Comparison of ENCODE assay signal across 20 cellular contexts in genomic region chr5:78419396-78419795, GRCh38. TPM values are rescaled to one million over a fixed set of nuclear protein-coding genes. Genes with fewer than 3 reads are reported as not detected.
DNase-seq lines count a peak whose midpoint lies in the region; ATAC-seq and TF ChIP-seq lines count a peak whose summit lies in the region.
"Had no signal": no experiment of that assay in that cellular context is flagged by ENCODE, and none has a peak within 500 bp of the region (broad histone marks: within the 10 kb centered on the region; RNA-seq: fewer than 3 reads in every experiment).

No MANE protein-coding gene starts in this region.

- no peak overlapping the region for H3K27ac Mint-ChIP-seq in activated T-cell treated with anti-CD3 and anti-CD28 coated beads, Interleukin-2, amount 50 U/mL, for 24 hours
- H3K27ac Mint-ChIP-seq: HFFc6, T-helper 17 cell had no signal

- H3K36me3 Mint-ChIP-seq in activated T-cell treated with anti-CD3 and anti-CD28 coated beads, Interleukin-2, amount 50 U/mL, for 24 hours (ENCODE audit: low read depth) = peaks cover 70% of the 10 kb centered on the region

- H3K4me3 ChIP-seq in fibroblast of villous mesenchyme (ENCODE audit: low read depth, low read length) (no peak overlapping the region), trophoblast cell (ENCODE audit: low read depth, low read length) (no peak overlapping the region)
- H3K4me3 ChIP-seq: MG63, PC-9, SJCRH30 had no signal

- DNase-seq in GM13976 (ENCODE audit: low spot score) (peak; percentile 27), fibroblast of villous mesenchyme (ENCODE audit: low read depth) (peak; percentile 9), trophoblast cell (no peak)
- DNase-seq in activated effector memory CD4-positive, alpha-beta T cell treated with Interleukin-2 at 50 U/mL for 16 hours = no peak
- no peak for DNase-seq in stimulated activated naive CD4-positive, alpha-beta T cell treated with Interleukin-2 at 50 U/mL for 16 hours (lab: John Stamatoyannopoulos, UW)
- no peak for DNase-seq in activated T-cell treated with anti-CD3 and anti-CD28 coated beads, Interleukin-2, amount 50 U/mL, for 24 hours
- DNase-seq: COR-L47, EL, HFFc6, MG63, NCI-H1092, NCI-H2081 treated with DMSO at 0.1 percent for 48 hours, NCI-H510A, NCI-H82, PC-9, SJCRH30, T-helper 17 cell had no signal

- no peak overlapping the region for H4K12ac ChIP-seq in trophoblast cell (ENCODE audit: low read depth, low read length)

- H3K27me3 Mint-ChIP-seq in activated T-cell treated with anti-CD3 and anti-CD28 coated beads, Interleukin-2, amount 50 U/mL, for 24 hours = no peaks in the 10 kb centered on the region
- H3K27me3 Mint-ChIP-seq: T-helper 17 cell had no signal

- no peaks in the 10 kb centered on the region for H3K79me2 ChIP-seq in trophoblast cell (ENCODE audit: control insufficient read depth, insufficient read depth, low read length, poor library complexity)

- no peak overlapping the region for H3K9ac ChIP-seq in trophoblast cell (ENCODE audit: low read length)

- H2BK5ac ChIP-seq in trophoblast cell (ENCODE audit: low read depth, low read length, poor library complexity) = no peak overlapping the region

- no peak overlapping the region for H3K4me2 ChIP-seq in trophoblast cell (ENCODE audit: low read length)
- H3K4me2 ChIP-seq: PC-9 had no signal

- H3K9me3 Mint-ChIP-seq in activated T-cell treated with anti-CD3 and anti-CD28 coated beads, Interleukin-2, amount 50 U/mL, for 24 hours = no peaks in the 10 kb centered on the region
- H3K9me3 Mint-ChIP-seq: HFFc6 had no signal

- H3K23ac ChIP-seq in trophoblast cell (ENCODE audit: low read length) = no peak overlapping the region

- no peaks in the 10 kb centered on the region for H3K27me3 ChIP-seq in trophoblast cell (ENCODE audit: insufficient read depth, low read length)
- H3K27me3 ChIP-seq: MG63, SJCRH30 had no signal

- TF ChIP-seq CTCF in GM13976 (IDR thresholded peaks at IDR 0.05; ENCODE audit: borderline replicate concordance, control extremely low read depth, extremely low read depth, insufficient read depth, missing control alignments) = no peak
- no peak for TF ChIP-seq CTCF in fibroblast of villous mesenchyme (IDR thresholded peaks at IDR 0.05; ENCODE audit: insufficient read depth, low read depth, low read length)

- no peak overlapping the region for H2BK12ac ChIP-seq in trophoblast cell (ENCODE audit: low read length)

- no peak overlapping the region for H2AFZ ChIP-seq in trophoblast cell (ENCODE audit: insufficient read depth, low read length, poor library complexity)
- H2AFZ ChIP-seq: PC-9 had no signal

- no peak overlapping the region for H3K4me3 Mint-ChIP-seq in activated T-cell treated with anti-CD3 and anti-CD28 coated beads, Interleukin-2, amount 50 U/mL, for 24 hours
- H3K4me3 Mint-ChIP-seq: HFFc6, T-helper 17 cell had no signal

- H3K79me1 ChIP-seq in trophoblast cell (ENCODE audit: low read length) = no peaks in the 10 kb centered on the region

- ATAC-seq in GM19372 (IDR thresholded peaks at IDR 0.05; ENCODE audit: low read depth, unreplicated experiment) (peak; percentile 88), HG03108 (IDR thresholded peaks at IDR 0.05; ENCODE audit: unreplicated experiment) (peak; percentile 59)
- ATAC-seq: T-helper 17 cell had no signal

- H2AK5ac ChIP-seq in trophoblast cell (ENCODE audit: low read length) = no peak overlapping the region

- in situ Hi-C loops in GM13976 (cut with MboI; ENCODE audit: low sequenced_read_pairs, unreplicated experiment) = no loop called here

- no peak overlapping the region for H2BK120ac ChIP-seq in trophoblast cell (ENCODE audit: insufficient read depth, low read length, poor library complexity)

- H3K18ac ChIP-seq in trophoblast cell (ENCODE audit: low read length) = no peak overlapping the region

- no peaks in the 10 kb centered on the region for H3K4me1 ChIP-seq in trophoblast cell (ENCODE audit: control insufficient read depth in 1 of 2, insufficient read depth in 2 of 2, low read length in 2 of 2)
- H3K4me1 ChIP-seq: SJCRH30 had no signal

- no peak overlapping the region for H4K91ac ChIP-seq in trophoblast cell (ENCODE audit: low read depth, low read length)

- H3K14ac ChIP-seq in trophoblast cell (ENCODE audit: low read length) = no peak overlapping the region

- H3K4ac ChIP-seq in trophoblast cell (ENCODE audit: low read depth, low read length) = no peak overlapping the region

- H3K36me3 ChIP-seq in trophoblast cell (ENCODE audit: control insufficient read depth in 1 of 2, insufficient read depth in 2 of 2, low read length in 2 of 2) = no peaks in the 10 kb centered on the region
- H3K36me3 ChIP-seq: MG63 had no signal

- H3K27ac ChIP-seq in trophoblast cell (ENCODE audit: low read depth, low read length) = no peak overlapping the region
- H3K27ac ChIP-seq: C4-2B, PC-9, SJCRH30 had no signal

- H3K4me1 Mint-ChIP-seq in activated T-cell treated with anti-CD3 and anti-CD28 coated beads, Interleukin-2, amount 50 U/mL, for 24 hours (ENCODE audit: low read depth) = peaks cover 4% of the 10 kb centered on the region

- H3K9me3 ChIP-seq in trophoblast cell (ENCODE audit: insufficient read depth, low read depth, low read length) = no peaks in the 10 kb centered on the region
- H3K9me3 ChIP-seq: MG63, SJCRH30 had no signal

- no peak overlapping the region for H4K8ac ChIP-seq in trophoblast cell (ENCODE audit: low read depth, low read length)

- no CpG with 5 or more reads among the region's 3 CpGs for WGBS in trophoblast cell (ENCODE audit: extremely low coverage, insufficient coverage, insufficient read length)

RNA-seq across cellular contexts. Expression of gene SCAMP1, which starts 59.0 kb away (rescaled TPM):
- total RNA-seq in fibroblast of villous mesenchyme = 38.0 and 61.7 TPM in 2 replicates
- 16.7 and 18.6 TPM in 2 replicates for polyA plus RNA-seq in trophoblast cell (2013)

Comparison
In these comparisons a context has a peak if more than half of its experiments do, and no peak if none do; other contexts are left out.
1. DNase-seq: peak in GM13976 (single experiment) and fibroblast of villous mesenchyme (single experiment); none in activated effector memory CD4-positive, alpha-beta T cell treated with Interleukin-2 at 50 U/mL for 16 hours (single experiment), stimulated activated naive CD4-positive, alpha-beta T cell treated with Interleukin-2 at 50 U/mL for 16 hours (single experiment), activated T-cell treated with anti-CD3 and anti-CD28 coated beads, Interleukin-2, amount 50 U/mL, for 24 hours (single experiment) and trophoblast cell (0 of 2).